ENCODE assay signal across 1 cellular context in genomic region chr6:25682324-25682723, GRCh38.
TF ChIP-seq lines count a peak whose summit lies in the region.

No MANE protein-coding gene starts in this region.

TF ChIP-seq in K562, 482 proteins besides CTCF, POLR2A, EP300 and RAD21 (continued from another document):
- TF ChIP-seq ZNF655 (CRISPR knock-in tag; IDR thresholded peaks at IDR 0.05) (no peak), RBM34 (IDR thresholded peaks at IDR 0.05; ENCODE audit: borderline replicate concordance, insufficient read depth, low read length) (no peak), SIRT6 (IDR thresholded peaks at IDR 0.05; ENCODE audit: low read depth, low read length) (no peak), TAL1 (IDR thresholded peaks at IDR 0.05) (no peak), TBP (optimal IDR thresholded peaks at IDR 0.05; ENCODE audit: low read depth, low read length) (no peak), ZBTB17 (CRISPR knock-in tag; IDR thresholded peaks at IDR 0.05) (no peak), ZBTB43 (CRISPR knock-in tag; IDR thresholded peaks at IDR 0.05) (no peak), CEBPG (CRISPR knock-in tag; IDR thresholded peaks at IDR 0.05) (no peak), CEBPG (tag; conservative IDR thresholded peaks at IDR 0.05 in 1 of 2, IDR thresholded peaks at IDR 0.05 in 1 of 2) (no peak), FOXO4 (CRISPR knock-in tag; IDR thresholded peaks at IDR 0.05) (no peak), ZBTB11 (CRISPR knock-in tag; IDR thresholded peaks at IDR 0.05) (no peak)
